ENCODE assay signal across 10 cellular contexts in the genomic region with DNA sequence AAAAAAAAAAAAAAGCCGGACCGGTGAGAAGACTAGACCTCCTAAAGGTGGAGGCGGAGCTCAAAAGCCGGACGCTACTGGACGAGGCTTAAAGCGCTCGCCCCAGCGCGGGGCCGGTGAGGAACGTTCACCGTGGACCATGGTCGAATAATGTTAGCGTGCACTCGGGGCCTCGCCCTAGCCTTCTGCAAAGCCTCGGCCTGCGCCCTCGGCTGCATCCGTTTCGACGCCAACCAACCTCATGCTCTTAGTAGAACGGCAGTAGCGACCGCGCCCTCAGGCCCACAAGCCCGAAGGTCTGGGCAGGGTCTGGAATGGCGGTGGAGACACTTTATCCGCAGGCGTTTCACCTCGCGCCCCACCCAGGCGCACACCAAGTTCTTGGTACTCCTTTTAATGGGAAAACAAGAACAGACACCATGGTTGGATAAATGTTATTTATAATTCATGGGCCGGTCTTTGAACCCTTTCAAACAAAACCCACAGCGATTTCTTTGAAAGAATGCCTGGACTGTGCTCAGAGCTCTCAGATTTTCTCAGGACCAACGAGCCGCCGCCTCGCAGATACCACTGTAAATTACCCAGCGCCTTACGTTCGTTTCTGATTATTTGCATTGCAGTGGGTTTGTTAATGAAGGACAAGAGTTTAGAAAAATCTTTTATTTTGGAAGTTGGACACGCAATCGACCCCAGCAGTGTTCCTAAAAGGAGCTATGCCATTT. TPM values are rescaled to one million over a fixed set of nuclear protein-coding genes. Genes with fewer than 3 reads are reported as not detected.
A peak's percentile ranks its signal among the peaks of the same experiment; 100 is the strongest.
DNase-seq lines count a peak whose midpoint lies in the region; FAIRE-seq and TF ChIP-seq lines count a peak whose summit lies in the region.
"Had no signal": no experiment of that assay in that cellular context is flagged by ENCODE, and none has a peak within 500 bp of the region (broad histone marks: within the 10 kb centered on the region; RNA-seq: fewer than 3 reads in every experiment).

No MANE protein-coding gene starts in this region.

- TF ChIP-seq EP300 in neural cell (conservative IDR thresholded peaks at IDR 0.05; ENCODE audit: poor library complexity, severe bottlenecking), result no peak

- H3K36me3 ChIP-seq in Karpas-422 (ENCODE audit: insufficient read depth, low read length), result no peaks in the 10 kb centered on the region
- no peaks in the 10 kb centered on the region for H3K36me3 ChIP-seq in colonic mucosa
- no peaks in the 10 kb centered on the region for H3K36me3 ChIP-seq in neural cell (ENCODE audit: insufficient read depth, low read length)

- H2AFZ ChIP-seq in Karpas-422 (ENCODE audit: low read length) (0 out of 2 replicates have a peak overlapping the region, but pooled peaks have one; percentile 12), neural cell (ENCODE audit: low read depth, low read length) (no peak overlapping the region)

- H3F3A ChIP-seq in neural cell (ENCODE audit: insufficient read depth, low read length, poor library complexity, severe bottlenecking), result no peaks in the 10 kb centered on the region

- H3K79me2 ChIP-seq in Karpas-422 (ENCODE audit: low read length) (peaks cover 32% of the 10 kb centered on the region), neural cell (replicated peaks; ENCODE audit: insufficient read depth, low read length) (no peaks in the 10 kb centered on the region)

- no peak for FAIRE-seq in frontal cortex (lab: Jason Lieb, UNC)

- TF ChIP-seq CTCF in colonic mucosa (IDR thresholded peaks at IDR 0.05) (no peak), neural cell (IDR thresholded peaks at IDR 0.05; ENCODE audit: poor library complexity, severe bottlenecking) (no peak)

- H3K4me3 ChIP-seq in Karpas-422 (ENCODE audit: low read length) (peak overlapping the region; percentile 91), colonic mucosa (peak overlapping the region; percentile 25), neural cell (ENCODE audit: low read length) (no peak overlapping the region)

- H3K27ac ChIP-seq in Karpas-422 (ENCODE audit: low read length), result peak overlapping the region; percentile 95
- H3K27ac ChIP-seq in colonic mucosa, result no peak overlapping the region
- H3K27ac ChIP-seq in neural cell (ENCODE audit: low read length), result no peak overlapping the region

- peaks cover 30% of the 10 kb centered on the region for H3K4me1 ChIP-seq in Karpas-422 (ENCODE audit: low read length)
- H3K4me1 ChIP-seq in colonic mucosa, result peaks cover 21% of the 10 kb centered on the region

- H3K9ac ChIP-seq in Karpas-422 (ENCODE audit: low read length) (peak overlapping the region; percentile 95), colonic mucosa (ENCODE audit: low read depth in 2 of 2, low read length in 2 of 2) (no peak overlapping the region), neural cell (ENCODE audit: low read length) (no peak overlapping the region)

- no peak for TF ChIP-seq RAD21 in neural cell (conservative IDR thresholded peaks at IDR 0.05)

- intact Hi-C loops in colonic mucosa (cut with DNase I), result no loop called here

- H4K20me1 ChIP-seq in Karpas-422 (ENCODE audit: insufficient read depth, low read depth, low read length), result peaks cover 10% of the 10 kb centered on the region
- H4K20me1 ChIP-seq in neural cell (ENCODE audit: insufficient read depth), result no peaks in the 10 kb centered on the region

- H3K9me3 ChIP-seq in Karpas-422 (ENCODE audit: low read length), result no peaks in the 10 kb centered on the region
- H3K9me3 ChIP-seq in colonic mucosa, result no peaks in the 10 kb centered on the region
- peaks cover 4% of the 10 kb centered on the region for H3K9me3 ChIP-seq in neural cell (ENCODE audit: low read length)

- H3K9me2 ChIP-seq in Karpas-422 (replicated peaks; ENCODE audit: insufficient read depth, low read length) (no peaks in the 10 kb centered on the region), neural cell (ENCODE audit: insufficient read depth, low read length) (no peaks in the 10 kb centered on the region)

- H3K4me2 ChIP-seq in Karpas-422 (ENCODE audit: low read depth, low read length, poor library complexity, severe bottlenecking) (peak overlapping the region; percentile 97), neural cell (ENCODE audit: low read length) (no peak overlapping the region)

- no peaks in the 10 kb centered on the region for H3K27me3 ChIP-seq in Karpas-422 (ENCODE audit: low read length)
- H3K27me3 ChIP-seq in colonic mucosa, result peaks cover 65% of the 10 kb centered on the region
- peaks cover 79% of the 10 kb centered on the region for H3K27me3 ChIP-seq in neural cell (ENCODE audit: insufficient read depth, low read depth, low read length)

- peak; percentile 80 for DNase-seq in DMS53 (lab: John Stamatoyannopoulos, UW)
- DNase-seq in Karpas-422, result no peak
- DNase-seq in colonic mucosa, result no peak
- DNase-seq in NCI-H748 treated with DMSO at 0.1 percent for 48 hours (lab: John Stamatoyannopoulos, UW), result no peak
- DNase-seq in GF-D8 (lab: John Stamatoyannopoulos, UW), result no peak
- no peak for DNase-seq in frontal cortex (ENCODE audit: low spot score in 2 of 2)
- DNase-seq in AML-193 (lab: John Stamatoyannopoulos, UW), result no peak
- DNase-seq: activated effector memory CD4-positive, alpha-beta T cell treated with anti-CD3 and anti-CD28 coated beads, Interleukin-2, amount 50 U/mL, for 16 hours; NCI-H146 had no signal

TF ChIP-seq in neural cell, 6 proteins besides CTCF, POLR2A, EP300 and RAD21:
- peak; percentile 15 for TF ChIP-seq POLR2AphosphoS5 (IDR thresholded peaks at IDR 0.05)
- TF ChIP-seq, protein P1, sequence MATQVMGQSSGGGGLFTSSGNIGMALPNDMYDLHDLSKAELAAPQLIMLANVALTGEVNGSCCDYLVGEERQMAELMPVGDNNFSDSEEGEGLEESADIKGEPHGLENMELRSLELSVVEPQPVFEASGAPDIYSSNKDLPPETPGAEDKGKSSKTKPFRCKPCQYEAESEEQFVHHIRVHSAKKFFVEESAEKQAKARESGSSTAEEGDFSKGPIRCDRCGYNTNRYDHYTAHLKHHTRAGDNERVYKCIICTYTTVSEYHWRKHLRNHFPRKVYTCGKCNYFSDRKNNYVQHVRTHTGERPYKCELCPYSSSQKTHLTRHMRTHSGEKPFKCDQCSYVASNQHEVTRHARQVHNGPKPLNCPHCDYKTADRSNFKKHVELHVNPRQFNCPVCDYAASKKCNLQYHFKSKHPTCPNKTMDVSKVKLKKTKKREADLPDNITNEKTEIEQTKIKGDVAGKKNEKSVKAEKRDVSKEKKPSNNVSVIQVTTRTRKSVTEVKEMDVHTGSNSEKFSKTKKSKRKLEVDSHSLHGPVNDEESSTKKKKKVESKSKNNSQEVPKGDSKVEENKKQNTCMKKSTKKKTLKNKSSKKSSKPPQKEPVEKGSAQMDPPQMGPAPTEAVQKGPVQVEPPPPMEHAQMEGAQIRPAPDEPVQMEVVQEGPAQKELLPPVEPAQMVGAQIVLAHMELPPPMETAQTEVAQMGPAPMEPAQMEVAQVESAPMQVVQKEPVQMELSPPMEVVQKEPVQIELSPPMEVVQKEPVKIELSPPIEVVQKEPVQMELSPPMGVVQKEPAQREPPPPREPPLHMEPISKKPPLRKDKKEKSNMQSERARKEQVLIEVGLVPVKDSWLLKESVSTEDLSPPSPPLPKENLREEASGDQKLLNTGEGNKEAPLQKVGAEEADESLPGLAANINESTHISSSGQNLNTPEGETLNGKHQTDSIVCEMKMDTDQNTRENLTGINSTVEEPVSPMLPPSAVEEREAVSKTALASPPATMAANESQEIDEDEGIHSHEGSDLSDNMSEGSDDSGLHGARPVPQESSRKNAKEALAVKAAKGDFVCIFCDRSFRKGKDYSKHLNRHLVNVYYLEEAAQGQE (IDR thresholded peaks at IDR 0.05; ENCODE audit: borderline replicate concordance), result no peak

RNA-seq across cellular contexts. Expression of gene ISL2, which starts 1.3 kb away (rescaled TPM):
- 8.3 and 8.7 TPM in 2 replicates for total RNA-seq in Karpas-422 (2014; rRNA removed; shearing (Covaris generic); ENCODE audit: low replicate concordance)
- total RNA-seq in colonic mucosa, result under 1 TPM; 0.13 to 0.35 TPM
- polyA plus RNA-seq in neural cell, result not detected in 2 replicates
- not detected in 2 replicates for polyA minus RNA-seq in neural cell
- total RNA-seq in frontal cortex, result not detected

RNA-seq across cellular contexts. Expression of gene ETFA, which starts 24.0 kb away (rescaled TPM):
- 128 and 170 TPM in 2 replicates for total RNA-seq in Karpas-422 (2014; rRNA removed; shearing (Covaris generic); ENCODE audit: low replicate concordance)
- total RNA-seq in colonic mucosa, result 100 to 1,000 TPM; 300 to 366 TPM
- polyA plus RNA-seq in neural cell, result 145 and 147 TPM in 2 replicates
- 89.4 and 93.5 TPM in 2 replicates for polyA minus RNA-seq in neural cell
- total RNA-seq in frontal cortex, result 61.1 TPM
